8 cellular contexts compared by ENCODE assay signal in genomic region chr9:33225319-33226152, GRCh38. TPM values are rescaled to one million over a fixed set of nuclear protein-coding genes. Genes with fewer than 3 reads are reported as not detected.
DNase-seq lines count a peak whose midpoint lies in the region; ATAC-seq and TF ChIP-seq lines count a peak whose summit lies in the region.

No MANE protein-coding gene starts in this region.

- H3K27ac ChIP-seq in colonic mucosa, result no peak overlapping the region

- TF ChIP-seq CTCF in colonic mucosa (IDR thresholded peaks at IDR 0.05), result peak; percentile 72

- peaks cover 32% of the 10 kb centered on the region for H3K4me1 Mint-ChIP-seq in memory B cell

- no peaks in the 10 kb centered on the region for H3K9me3 ChIP-seq in colonic mucosa

- DNase-seq in AG08395 (ENCODE audit: low spot score), result peak; percentile 72
- peak; percentile 62 for DNase-seq in NCI-H345 (lab: John Stamatoyannopoulos, UW)
- peak; percentile 80 for DNase-seq in activated CD4-positive, alpha-beta T cell treated with anti-CD3 and anti-CD28 coated beads for 48 hours
- peak; percentile 88 for DNase-seq in colonic mucosa
- DNase-seq in memory B cell (ENCODE audit: low spot score in 2 of 2), result peak; percentile 71 to 76
- peak; percentile 16 to 30 for DNase-seq in stimulated activated CD8-positive, alpha-beta memory T cell treated with anti-CD3 and anti-CD28 coated beads, Interleukin-15, amount 100 ng/mL, for 48 hours (ENCODE audit: low read depth in 2 of 2)

- H3K27me3 ChIP-seq in colonic mucosa, result no peaks in the 10 kb centered on the region

- ATAC-seq in GM19351 (IDR thresholded peaks at IDR 0.05; ENCODE audit: unreplicated experiment) (peak; percentile 29), memory B cell (ENCODE audit: low read depth) (peak; percentile 18), HG02870 (IDR thresholded peaks at IDR 0.05; ENCODE audit: unreplicated experiment) (no peak)

- H3K27me3 Mint-ChIP-seq in memory B cell, result no peaks in the 10 kb centered on the region

- no peak overlapping the region for H3K4me3 ChIP-seq in colonic mucosa

- no peaks in the 10 kb centered on the region for H3K36me3 Mint-ChIP-seq in memory B cell

- intact Hi-C loops in colonic mucosa (cut with DNase I), result loop anchor here (2.0 kb wide), 1 partner anchor 143 kb away; no protein-coding TSS in a partner anchor

- no peaks in the 10 kb centered on the region for H3K36me3 ChIP-seq in colonic mucosa

- peak overlapping the region; percentile 87 for H3K27ac Mint-ChIP-seq in memory B cell

- H3K4me1 ChIP-seq in colonic mucosa, result no peaks in the 10 kb centered on the region

- no peaks in the 10 kb centered on the region for H3K9me3 Mint-ChIP-seq in memory B cell

- no peak overlapping the region for H3K4me3 Mint-ChIP-seq in memory B cell

- H3K9ac ChIP-seq in colonic mucosa (ENCODE audit: low read depth in 2 of 2, low read length in 2 of 2), result no peak overlapping the region

RNA-seq across cellular contexts. Expression of gene SPINK4, which starts 14.4 kb away (rescaled TPM):
- 100 to 1,000 TPM; 212 to 214 TPM for total RNA-seq in colonic mucosa

RNA-seq across cellular contexts. Expression of gene BAG1, which starts 39.0 kb away (rescaled TPM):
- total RNA-seq in colonic mucosa, result 100 to 1,000 TPM; 117 to 122 TPM

RNA-seq across cellular contexts. Expression of gene CHMP5, which starts 39.3 kb away (rescaled TPM):
- 10 to 100 TPM; 60.3 to 97.0 TPM for total RNA-seq in colonic mucosa

RNA-seq across cellular contexts. Expression of gene B4GALT1, which starts 58.4 kb away (rescaled TPM):
- total RNA-seq in colonic mucosa, result 10 to 100 TPM; 76.9 to 78.7 TPM

Comparison
In these comparisons a context has a peak if more than half of its experiments do, and no peak if none do; other contexts are left out.
1. DNase-seq: peak in every context shown above with its lines; median percentile 88 in colonic mucosa; 80 in activated CD4-positive, alpha-beta T cell treated with anti-CD3 and anti-CD28 coated beads for 48 hours; 74 in memory B cell; 72 in AG08395; 62 in NCI-H345; 23 in stimulated activated CD8-positive, alpha-beta memory T cell treated with anti-CD3 and anti-CD28 coated beads, Interleukin-15, amount 100 ng/mL, for 48 hours.